35 cellular contexts compared by ENCODE assay signal in the genomic region with DNA sequence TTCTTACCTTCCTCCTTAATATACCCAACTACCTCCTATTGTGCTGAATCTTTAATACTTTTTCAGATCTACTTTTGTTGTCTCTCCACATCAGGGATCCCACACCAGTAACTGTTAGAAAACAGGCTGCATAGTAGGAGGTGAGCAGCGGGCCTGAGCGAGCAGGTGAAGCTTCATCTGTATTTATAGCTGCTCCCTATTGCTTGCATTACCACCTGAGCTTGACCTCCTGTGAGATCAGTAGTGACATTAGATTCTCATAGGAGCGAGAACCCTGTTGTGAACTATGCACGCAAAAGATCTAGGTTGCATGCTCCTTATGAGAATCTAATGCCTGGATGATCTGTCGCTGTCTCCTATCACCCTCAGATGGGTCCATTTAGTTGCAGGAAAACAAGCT.
DNase-seq lines count a peak whose midpoint lies in the region; ATAC-seq and TF ChIP-seq lines count a peak whose summit lies in the region.
"Had no signal": no experiment of that assay in that cellular context is flagged by ENCODE, and none has a peak within 500 bp of the region (broad histone marks: within the 10 kb centered on the region; RNA-seq: fewer than 3 reads in every experiment).

No MANE protein-coding gene starts in this region.

- intact Hi-C loops in spleen (cut with DNase I; ENCODE audit: low total_unique reads): no loop called here

- H3K36me3 ChIP-seq in HEK293 (ENCODE audit: control insufficient read depth in 2 of 2, insufficient read depth in 1 of 2, low read length in 2 of 2) (peaks cover 0 to 3% of the 10 kb centered on the region in 2 experiments; a peak in 1 of 3 replicates), spleen (no peaks in the 10 kb centered on the region), SK-N-SH (replicated peaks in 1 of 2; ENCODE audit: control insufficient read depth in 1 of 2, insufficient read depth in 2 of 2, low read length in 1 of 2) (peaks cover 0 to 8% of the 10 kb centered on the region in 2 experiments)
- H3K36me3 ChIP-seq: BE2C had no signal

- H2AFZ ChIP-seq in SK-N-SH (ENCODE audit: low read depth): no peak overlapping the region

- H3K9me3 ChIP-seq in HEK293 (ENCODE audit: control insufficient read depth, insufficient read depth, low read depth, low read length): no peaks in the 10 kb centered on the region
- no peaks in the 10 kb centered on the region for H3K9me3 ChIP-seq in spleen
- H3K9me3 ChIP-seq in SK-N-SH: no peaks in the 10 kb centered on the region
- H3K9me3 ChIP-seq: A549; BE2C; BLaER1; BLaER1 treated with 17β-estradiol and CSF1 and Interleukin-3, amounts not matched to agents 10 nM and 100 nM; Caco-2 had no signal

- TF ChIP-seq POLR2A in spleen (IDR thresholded peaks at IDR 0.05): no peak

- no peak for TF ChIP-seq CTCF in HEK293 (tag by site-specific recombination; IDR thresholded peaks at IDR 0.05)
- no peak for TF ChIP-seq CTCF in nephron progenitor cell (IDR thresholded peaks at IDR 0.05)
- TF ChIP-seq CTCF in spleen (IDR thresholded peaks at IDR 0.05 in 8 of 11, conservative IDR thresholded peaks at IDR 0.05 in 3 of 11): no peak
- TF ChIP-seq CTCF in SK-N-SH (IDR thresholded peaks at IDR 0.05): no peak
- no peak for TF ChIP-seq CTCF in endothelial cell (IDR thresholded peaks at IDR 0.05; ENCODE audit: unreplicated experiment)

- POLR2A ChIA-PET in HEK293 (lab: Yijun Ruan, JAX) (no interaction called here), SK-N-SH (lab: Yijun Ruan, JAX) (interaction anchor here (0.7 kb wide), 1 partner anchor 153 kb away, joined by 3 read pairs; no protein-coding TSS in a partner anchor)

- H3K27me3 ChIP-seq in spleen (replicated peaks in 1 of 7) (no peaks in the 10 kb centered on the region), SK-N-SH (ENCODE audit: insufficient read depth) (no peaks in the 10 kb centered on the region)
- H3K27me3 ChIP-seq: BE2C; BLaER1; BLaER1 treated with 17β-estradiol and CSF1 and Interleukin-3, amounts not matched to agents 10 nM and 100 nM had no signal

- no peaks in the 10 kb centered on the region for H3K36me3 Mint-ChIP-seq in nephron progenitor cell (ENCODE audit: low read depth)
- no peaks in the 10 kb centered on the region for H3K36me3 Mint-ChIP-seq in stimulated activated memory B cell treated with anti-CD40 and anti-IgM and Interleukin-4, amounts not matched to agents 10 μg/mL and 1 μg/mL and 100 μg/mL, for 72 hours
- H3K36me3 Mint-ChIP-seq in endothelial cell (ENCODE audit: low read depth, unreplicated experiment): no peaks in the 10 kb centered on the region
- H3K36me3 Mint-ChIP-seq: CD14-positive monocyte; CD4-positive, alpha-beta memory T cell; CD4-positive, CD25-positive, alpha-beta regulatory T cell; CD8-positive, alpha-beta memory T cell; CD8-positive, alpha-beta T cell had no signal

- H3K4me1 Mint-ChIP-seq in nephron progenitor cell: peaks cover 11% of the 10 kb centered on the region
- H3K4me1 Mint-ChIP-seq in stimulated activated memory B cell treated with anti-CD40 and anti-IgM and Interleukin-4, amounts not matched to agents 10 μg/mL and 1 μg/mL and 100 μg/mL, for 72 hours: no peaks in the 10 kb centered on the region
- peaks cover 6% of the 10 kb centered on the region for H3K4me1 Mint-ChIP-seq in endothelial cell (ENCODE audit: unreplicated experiment)
- H3K4me1 Mint-ChIP-seq: B cell; CD14-positive monocyte; CD4-positive, alpha-beta memory T cell; CD8-positive, alpha-beta memory T cell had no signal

- peak; percentile 18 for ATAC-seq in stimulated activated memory B cell treated with anti-CD40 and anti-IgM and Interleukin-4, amounts not matched to agents 10 μg/mL and 1 μg/mL and 100 μg/mL, for 72 hours
- no peak for ATAC-seq in GM21825 (IDR thresholded peaks at IDR 0.05; ENCODE audit: unreplicated experiment)
- ATAC-seq: A549; CD8-positive, alpha-beta T cell had no signal

- no peaks in the 10 kb centered on the region for H4K20me1 ChIP-seq in SK-N-SH (ENCODE audit: insufficient read depth)
- H4K20me1 ChIP-seq: BLaER1; BLaER1 treated with 17β-estradiol and CSF1 and Interleukin-3, amounts not matched to agents 10 nM and 100 nM had no signal

- H3K79me2 ChIP-seq in SK-N-SH (ENCODE audit: insufficient read depth): no peaks in the 10 kb centered on the region

- TF ChIP-seq EP300 in SK-N-SH (IDR thresholded peaks at IDR 0.05; ENCODE audit: borderline replicate concordance in 1 of 2, low read depth in 1 of 2, low read length in 1 of 2): no peak

- H3K9ac ChIP-seq in SK-N-SH: no peak overlapping the region
- H3K9ac ChIP-seq: BLaER1; BLaER1 treated with 17β-estradiol and CSF1 and Interleukin-3, amounts not matched to agents 10 nM and 100 nM had no signal

- no peak overlapping the region for H3K4me3 ChIP-seq in HEK293 (ENCODE audit: low read depth, low read length)
- H3K4me3 ChIP-seq in spleen: no peak overlapping the region
- H3K4me3 ChIP-seq in SK-N-SH (ENCODE audit: low read depth in 2 of 2, low read length in 1 of 2): no peak overlapping the region
- H3K4me3 ChIP-seq: A549; BLaER1; BLaER1 treated with 17β-estradiol and CSF1 and Interleukin-3, amounts not matched to agents 10 nM and 100 nM had no signal

- TF ChIP-seq RAD21 in SK-N-SH (IDR thresholded peaks at IDR 0.05; ENCODE audit: low read length): no peak

- DNase-seq in nephron progenitor cell: no peak
- peak; percentile 24 for DNase-seq in spleen
- DNase-seq in cerebellar nuclear complex (lab: John Stamatoyannopoulos, UW): no peak
- DNase-seq in SK-N-SH: no peak
- no peak for DNase-seq in endothelial cell (ENCODE audit: low spot score)
- DNase-seq: 8988T; ACHN; AML-193; BE2C; C1 segment of cervical spinal cord; Caco-2; Calu3; CD4-positive, alpha-beta memory T cell; CD4-positive, alpha-beta T cell; CD4-positive, CD25-positive, alpha-beta regulatory T cell; CD8-positive, alpha-beta memory T cell; CD8-positive, alpha-beta T cell; COR-L47; DMS 273 treated with DMSO at 0.1 percent for 48 hours; DMS153; DMS53; DMS79; DMS79 treated with DMSO at 0.1 percent for 48 hours; DND-41; EL had no signal

- H3K4me3 Mint-ChIP-seq in nephron progenitor cell: no peak overlapping the region
- H3K4me3 Mint-ChIP-seq in stimulated activated memory B cell treated with anti-CD40 and anti-IgM and Interleukin-4, amounts not matched to agents 10 μg/mL and 1 μg/mL and 100 μg/mL, for 72 hours: no peak overlapping the region
- no peak overlapping the region for H3K4me3 Mint-ChIP-seq in endothelial cell (ENCODE audit: unreplicated experiment)
- H3K4me3 Mint-ChIP-seq: B cell; CD14-positive monocyte; CD4-positive, alpha-beta memory T cell; CD4-positive, alpha-beta T cell; CD4-positive, CD25-positive, alpha-beta regulatory T cell; CD8-positive, alpha-beta memory T cell; CD8-positive, alpha-beta T cell had no signal

- H3K4me2 ChIP-seq in SK-N-SH: no peak overlapping the region
- H3K4me2 ChIP-seq: A549; BLaER1; BLaER1 treated with 17β-estradiol and CSF1 and Interleukin-3, amounts not matched to agents 10 nM and 100 nM had no signal

- whole genome bisulfite sequencing in spleen, 5 donors: 95 to 99% (median 97%) methylated on average over 5 of the region's 5 CpGs
- WGBS in SK-N-SH (ENCODE audit: low lambda C conversion rate): 97% methylated on average over 5 of the region's 5 CpGs

- H3K27me3 Mint-ChIP-seq in nephron progenitor cell (ENCODE audit: low read depth, poor library complexity) (no peaks in the 10 kb centered on the region), endothelial cell (ENCODE audit: unreplicated experiment) (no peaks in the 10 kb centered on the region)
- H3K27me3 Mint-ChIP-seq in stimulated activated memory B cell treated with anti-CD40 and anti-IgM and Interleukin-4, amounts not matched to agents 10 μg/mL and 1 μg/mL and 100 μg/mL, for 72 hours: no peaks in the 10 kb centered on the region
- H3K27me3 Mint-ChIP-seq: B cell; CD4-positive, alpha-beta memory T cell; CD4-positive, alpha-beta T cell; CD4-positive, CD25-positive, alpha-beta regulatory T cell; CD8-positive, alpha-beta memory T cell had no signal

- H3K9me3 Mint-ChIP-seq in nephron progenitor cell: no peaks in the 10 kb centered on the region
- H3K9me3 Mint-ChIP-seq in stimulated activated memory B cell treated with anti-CD40 and anti-IgM and Interleukin-4, amounts not matched to agents 10 μg/mL and 1 μg/mL and 100 μg/mL, for 72 hours: no peaks in the 10 kb centered on the region
- H3K9me3 Mint-ChIP-seq in endothelial cell (ENCODE audit: unreplicated experiment): no peaks in the 10 kb centered on the region
- H3K9me3 Mint-ChIP-seq: CD14-positive monocyte; CD4-positive, alpha-beta memory T cell; CD4-positive, alpha-beta T cell; CD4-positive, CD25-positive, alpha-beta regulatory T cell; CD8-positive, alpha-beta memory T cell; CD8-positive, alpha-beta T cell had no signal

- H3K4me1 ChIP-seq in HEK293 (ENCODE audit: control insufficient read depth, insufficient read depth, low read length) (no peaks in the 10 kb centered on the region), spleen (no peaks in the 10 kb centered on the region), SK-N-SH (ENCODE audit: control insufficient read depth in 1 of 2, insufficient read depth in 2 of 2, low read depth in 1 of 2, low read length in 1 of 2) (peaks cover 6 to 24% of the 10 kb centered on the region in 2 experiments; a peak in 2 of 4 replicates)
- H3K4me1 ChIP-seq: A549; BE2C; BLaER1; BLaER1 treated with 17β-estradiol and CSF1 and Interleukin-3, amounts not matched to agents 10 nM and 100 nM; Caco-2 had no signal

- no peak overlapping the region for H3K27ac ChIP-seq in HEK293 (ENCODE audit: extremely low read depth, low read depth, low read length)
- H3K27ac ChIP-seq in spleen: no peak overlapping the region
- no peak overlapping the region for H3K27ac ChIP-seq in SK-N-SH (ENCODE audit: low read depth in 2 of 2, low read length in 1 of 2)
- H3K27ac ChIP-seq: 22Rv1; A549; BLaER1; BLaER1 treated with 17β-estradiol and CSF1 and Interleukin-3, amounts not matched to agents 10 nM and 100 nM; C4-2B had no signal

- H3F3A ChIP-seq in SK-N-SH (replicated peaks; ENCODE audit: insufficient read depth): peaks cover 5% of the 10 kb centered on the region

- H3K27ac Mint-ChIP-seq in nephron progenitor cell (peak overlapping the region; percentile 16), endothelial cell (ENCODE audit: unreplicated experiment) (no peak overlapping the region)
- no peak overlapping the region for H3K27ac Mint-ChIP-seq in stimulated activated memory B cell treated with anti-CD40 and anti-IgM and Interleukin-4, amounts not matched to agents 10 μg/mL and 1 μg/mL and 100 μg/mL, for 72 hours
- H3K27ac Mint-ChIP-seq: B cell; CD14-positive monocyte; CD4-positive, alpha-beta memory T cell; CD4-positive, alpha-beta T cell; CD4-positive, CD25-positive, alpha-beta regulatory T cell; CD8-positive, alpha-beta memory T cell; CD8-positive, alpha-beta T cell had no signal

- H3K9me2 ChIP-seq in SK-N-SH: no peaks in the 10 kb centered on the region

- CTCF ChIA-PET in HEK293 (lab: Yijun Ruan, JAX): interaction anchor here (0.9 kb wide), 1 partner anchor 16 kb away, joined by 3 read pairs; no protein-coding TSS in a partner anchor
- CTCF ChIA-PET in SK-N-SH (lab: Yijun Ruan, JAX): interaction anchor here (1.1 kb wide), 1 partner anchor 17 kb away, joined by 3 read pairs; no protein-coding TSS in a partner anchor

TF ChIP-seq in HEK293, 187 proteins besides CTCF, POLR2A, EP300 and RAD21 (continues in another document):
- no peak for TF ChIP-seq KLF10 (tag by site-specific recombination; IDR thresholded peaks at IDR 0.05)

TF ChIP-seq in SK-N-SH, 30 proteins besides CTCF, POLR2A, EP300 and RAD21 (continues in another document):
- no peak for TF ChIP-seq RXRA (IDR thresholded peaks at IDR 0.05; ENCODE audit: borderline replicate concordance, low read depth)
